Comparison of ENCODE assay signal across 21 cellular contexts in genomic region chr2:150388289-150388625, GRCh38.
DNase-seq lines count a peak whose midpoint lies in the region; ATAC-seq and TF ChIP-seq lines count a peak whose summit lies in the region.
"Had no signal": no experiment of that assay in that cellular context is flagged by ENCODE, and none has a peak within 500 bp of the region (broad histone marks: within the 10 kb centered on the region; RNA-seq: fewer than 3 reads in every experiment).

No MANE protein-coding gene starts in this region.

- ATAC-seq in GM18505 (IDR thresholded peaks at IDR 0.05; ENCODE audit: unreplicated experiment) (no peak), GM21723 (IDR thresholded peaks at IDR 0.05; ENCODE audit: unreplicated experiment) (no peak)
- ATAC-seq: GM12878, Panc1, Right ventricle myocardium inferior, T-cell had no signal

- no peak for TF ChIP-seq CTCF in nephron (IDR thresholded peaks at IDR 0.05; ENCODE audit: unreplicated experiment in 3 of 3)
- TF ChIP-seq CTCF in brain microvascular endothelial cell (IDR thresholded peaks at IDR 0.05; ENCODE audit: low read depth, low read length, missing control alignments): no peak

- H3K27ac Mint-ChIP-seq in nephron: peak overlapping the region in 2 of 3 experiments; percentile 13 to 33
- H3K27ac Mint-ChIP-seq: CD4-positive, alpha-beta memory T cell; T-cell had no signal

- H3K4me3 Mint-ChIP-seq in nephron: no peak overlapping the region
- H3K4me3 Mint-ChIP-seq: CD4-positive, alpha-beta memory T cell; T-cell had no signal

- H3K9me3 Mint-ChIP-seq in nephron: peaks cover 29% of the 10 kb centered on the region

- no peaks in the 10 kb centered on the region for H3K27me3 Mint-ChIP-seq in nephron (ENCODE audit: low read depth)
- H3K27me3 Mint-ChIP-seq: CD4-positive, alpha-beta memory T cell; T-cell had no signal

- H3K4me3 ChIP-seq in brain microvascular endothelial cell (ENCODE audit: low read depth, low read length): no peak overlapping the region
- H3K4me3 ChIP-seq: GM12878 had no signal

- H3K4me1 Mint-ChIP-seq in nephron: peaks cover 19% of the 10 kb centered on the region
- H3K4me1 Mint-ChIP-seq: CD4-positive, alpha-beta memory T cell; T-cell had no signal

- H3K27ac ChIP-seq in brain microvascular endothelial cell (no peak overlapping the region), caudate nucleus (ENCODE audit: low read depth, low read length) (no peak overlapping the region)
- H3K27ac ChIP-seq: KMS-11 had no signal

- DNase-seq in EH (ENCODE audit: low read depth) (peak; percentile 15), H4 (ENCODE audit: low spot score) (peak; percentile 65), RPMI7951 (ENCODE audit: low read depth) (peak; percentile 8), brain microvascular endothelial cell (no peak), caudate nucleus (lab: John Stamatoyannopoulos, UW) (no peak)
- DNase-seq: Calu3; CD4-positive, alpha-beta memory T cell; H7; NCI-H1048; NCI-H1694 treated with DMSO at 0.1 percent for 48 hours; NCI-H446 treated with DMSO at 0.1 percent for 48 hours; SK-N-SH; T-cell; T-helper 9 cell had no signal

- H3K27me3 ChIP-seq in brain microvascular endothelial cell (replicated peaks): no peaks in the 10 kb centered on the region

- H3K36me3 ChIP-seq in brain microvascular endothelial cell (replicated peaks): no peaks in the 10 kb centered on the region

- H3K36me3 Mint-ChIP-seq in nephron (ENCODE audit: low read depth): peaks cover 8% of the 10 kb centered on the region
- H3K36me3 Mint-ChIP-seq: CD4-positive, alpha-beta memory T cell; T-cell had no signal

- TF ChIP-seq POLR2A in GM18505 (IDR thresholded peaks at IDR 0.05; ENCODE audit: borderline replicate concordance, extremely low read depth, insufficient read depth, insufficient read length): no peak

- in situ Hi-C loops in brain microvascular endothelial cell (cut with HindIII; ENCODE audit: low pct_ligation_motif_present, low sequenced_read_pairs): no loop called here

Comparison
In these comparisons a context has a peak if more than half of its experiments do, and no peak if none do; other contexts are left out.
1. DNase-seq: peak in EH (single experiment), H4 (single experiment) and RPMI7951 (single experiment); none in brain microvascular endothelial cell (single experiment) and caudate nucleus (0 of 61).